6 cellular contexts compared by ENCODE assay signal in genomic region chr9:36088020-36088419, GRCh38.
"Had no signal": no experiment of that assay in that cellular context is flagged by ENCODE, and none has a peak within 500 bp of the region (broad histone marks: within the 10 kb centered on the region; RNA-seq: fewer than 3 reads in every experiment).

No MANE protein-coding gene starts in this region.

- H3K9me3 ChIP-seq: HAP-1 had no signal

- H2AFZ ChIP-seq: GM23338 had no signal

- H3K36me3 ChIP-seq: HAP-1 had no signal

- H3K4me1 ChIP-seq: HAP-1 had no signal

- H3K4me2 ChIP-seq: GM23338 had no signal

- ATAC-seq: GM23338, HCT116 had no signal

- H3K27ac ChIP-seq: HL-60 had no signal

- DNase-seq: H7, KG1 had no signal

- H3K4me3 ChIP-seq: GM23338, HAP-1 had no signal
